In genomic region chr11:81331611-81332205, GRCh38 we compare ENCODE assay signal across 31 cellular contexts.
"Had no signal": no experiment of that assay in that cellular context is flagged by ENCODE, and none has a peak within 500 bp of the region (broad histone marks: within the 10 kb centered on the region; RNA-seq: fewer than 3 reads in every experiment).

No MANE protein-coding gene starts in this region.

- ATAC-seq: activated CD4-positive, CD25-positive, alpha-beta regulatory T cell treated with anti-CD3 and anti-CD28 coated beads, Interleukin-2, amount 50 U/mL, for 24 hours; activated CD8-positive, alpha-beta T cell treated with anti-CD3 and anti-CD28 coated beads for 36 hours; activated naive CD8-positive, alpha-beta T cell treated with anti-CD3 and anti-CD28 coated beads, Interleukin-2, amount 50 U/mL, for 24 hours; activated T-cell treated with anti-CD3 and anti-CD28 coated beads, Interleukin-2, amount 50 U/mL, for 4 hours; activated T-helper 17 cell treated with anti-CD3 and anti-CD28 coated beads, Interleukin-2, amount 50 U/mL, for 72 hours; gastroesophageal sphincter; T-helper 17 cell had no signal

- DNase-seq: activated B cell treated with CpG ODN at 0.5 μM for 24 hours; activated CD4-positive, alpha-beta T cell treated with anti-CD3 and anti-CD28 coated beads for 48 hours; activated CD4-positive, alpha-beta T cell treated with anti-CD3 and anti-CD28 coated beads, Interleukin-2, amount 50 U/mL, for 1 hour; activated CD4-positive, alpha-beta T cell treated with anti-CD3 and anti-CD28 coated beads, Interleukin-2, amount 50 U/mL, for 48 hours; activated CD8-positive, alpha-beta memory T cell treated with anti-CD3 and anti-CD28 coated beads for 24 hours; activated CD8-positive, alpha-beta T cell treated with anti-CD3 and anti-CD28 coated beads for 36 hours; activated effector memory CD4-positive, alpha-beta T cell treated with anti-CD3 and anti-CD28 coated beads, Interleukin-2, amount 50 U/mL, for 16 hours; activated naive CD4-positive, alpha-beta T cell treated with anti-CD3 and anti-CD28 coated beads for 36 hours; activated naive CD8-positive, alpha-beta T cell treated with anti-CD3 and anti-CD28 coated beads for 36 hours; activated naive CD8-positive, alpha-beta T cell treated with anti-CD3 and anti-CD28 coated beads, Interleukin-2, amount 50 U/mL, for 24 hours; activated T-cell treated with anti-CD3 and anti-CD28 coated beads, Interleukin-2, amount 50 U/mL, for 4 hours; adrenal gland; central memory CD4-positive, alpha-beta T cell; cerebellar nuclear complex; colonic mucosa; effector CD8-positive, alpha-beta T cell; esophagus squamous epithelium; foreskin melanocyte; T-helper 1 cell; T-helper 17 cell; T1000; WERI-Rb-1 had no signal

- H3K36me3 Mint-ChIP-seq: activated naive CD4-positive, alpha-beta T cell treated with anti-CD3 and anti-CD28 coated beads, Interleukin-2, amount 50 U/mL, for 24 hours; activated naive CD8-positive, alpha-beta T cell treated with anti-CD3 and anti-CD28 coated beads for 36 hours; brain had no signal

- H3K27ac Mint-ChIP-seq: activated B cell treated with CpG ODN at 0.5 μM for 24 hours; activated CD8-positive, alpha-beta T cell treated with anti-CD3 and anti-CD28 coated beads for 36 hours; activated naive CD4-positive, alpha-beta T cell treated with anti-CD3 and anti-CD28 coated beads for 36 hours; activated naive CD4-positive, alpha-beta T cell treated with anti-CD3 and anti-CD28 coated beads, Interleukin-2, amount 50 U/mL, for 24 hours; activated naive CD8-positive, alpha-beta T cell treated with anti-CD3 and anti-CD28 coated beads for 36 hours; activated naive CD8-positive, alpha-beta T cell treated with anti-CD3 and anti-CD28 coated beads, Interleukin-2, amount 50 U/mL, for 24 hours; activated T-helper 17 cell treated with anti-CD3 and anti-CD28 coated beads, Interleukin-2, amount 50 U/mL, for 72 hours; brain; T-helper 17 cell; T-helper 2 cell treated with Interferon-gamma antibody and Interleukin-4, amounts not matched to agents 5 μg/mL and 100 μg/mL, for 36 hours had no signal

- H3K4me1 Mint-ChIP-seq: activated B cell treated with CpG ODN at 0.5 μM for 24 hours; activated naive CD4-positive, alpha-beta T cell treated with anti-CD3 and anti-CD28 coated beads, Interleukin-2, amount 50 U/mL, for 24 hours; activated naive CD8-positive, alpha-beta T cell treated with anti-CD3 and anti-CD28 coated beads for 36 hours; activated naive CD8-positive, alpha-beta T cell treated with anti-CD3 and anti-CD28 coated beads, Interleukin-2, amount 50 U/mL, for 24 hours; activated T-helper 17 cell treated with anti-CD3 and anti-CD28 coated beads, Interleukin-2, amount 50 U/mL, for 72 hours; brain; T-helper 17 cell had no signal

- H3K9me3 Mint-ChIP-seq: brain had no signal

- H3K4me3 Mint-ChIP-seq: activated B cell treated with CpG ODN at 0.5 μM for 24 hours; activated CD8-positive, alpha-beta T cell treated with anti-CD3 and anti-CD28 coated beads for 36 hours; activated naive CD4-positive, alpha-beta T cell treated with anti-CD3 and anti-CD28 coated beads for 36 hours; activated naive CD4-positive, alpha-beta T cell treated with anti-CD3 and anti-CD28 coated beads, Interleukin-2, amount 50 U/mL, for 24 hours; activated naive CD8-positive, alpha-beta T cell treated with anti-CD3 and anti-CD28 coated beads for 36 hours; activated naive CD8-positive, alpha-beta T cell treated with anti-CD3 and anti-CD28 coated beads, Interleukin-2, amount 50 U/mL, for 24 hours; activated T-cell treated with anti-CD3 and anti-CD28 coated beads, Interleukin-2, amount 50 U/mL, for 4 hours; activated T-helper 17 cell treated with anti-CD3 and anti-CD28 coated beads, Interleukin-2, amount 50 U/mL, for 72 hours; brain; T-helper 17 cell; T-helper 2 cell treated with Interferon-gamma antibody and Interleukin-4, amounts not matched to agents 5 μg/mL and 100 μg/mL, for 36 hours had no signal

- H3K4me3 ChIP-seq: adrenal gland, ascending aorta, breast epithelium, cardiac muscle cell, colonic mucosa, esophagus squamous epithelium, gastroesophageal sphincter had no signal

- H3K27me3 Mint-ChIP-seq: activated B cell treated with CpG ODN at 0.5 μM for 24 hours; activated CD8-positive, alpha-beta T cell treated with anti-CD3 and anti-CD28 coated beads for 36 hours; activated naive CD4-positive, alpha-beta T cell treated with anti-CD3 and anti-CD28 coated beads, Interleukin-2, amount 50 U/mL, for 24 hours; activated naive CD8-positive, alpha-beta T cell treated with anti-CD3 and anti-CD28 coated beads for 36 hours; activated naive CD8-positive, alpha-beta T cell treated with anti-CD3 and anti-CD28 coated beads, Interleukin-2, amount 50 U/mL, for 24 hours; activated T-helper 17 cell treated with anti-CD3 and anti-CD28 coated beads, Interleukin-2, amount 50 U/mL, for 72 hours; brain; T-helper 17 cell had no signal
